Comparison of ENCODE assay signal across 1 cellular context in genomic region chr11:114315749-114316368, GRCh38.
TF ChIP-seq lines count a peak whose summit lies in the region.

No MANE protein-coding gene starts in this region.

TF ChIP-seq in HepG2, 621 proteins besides CTCF, POLR2A, EP300 and RAD21 (continued from another document and continues in another):
- TF ChIP-seq SNAPC4 (CRISPR knock-in tag; IDR thresholded peaks at IDR 0.05) (no peak), ZNF17 (CRISPR knock-in tag; IDR thresholded peaks at IDR 0.05) (no peak), HDAC2 (CRISPR knock-in tag; IDR thresholded peaks at IDR 0.05) (peak; percentile 93), NCOA2 (CRISPR knock-in tag; IDR thresholded peaks at IDR 0.05) (peak; percentile 77), FOXP4 (CRISPR knock-in tag; IDR thresholded peaks at IDR 0.05) (peak; percentile 83), ZMAT5 (CRISPR knock-in tag; IDR thresholded peaks at IDR 0.05; ENCODE audit: borderline replicate concordance, low read depth) (no peak), ARID5B (CRISPR knock-in tag; IDR thresholded peaks at IDR 0.05) (peak; percentile 96), POGK (CRISPR knock-in tag; conservative IDR thresholded peaks at IDR 0.05) (0 out of 2 replicates have a peak, but pooled peaks have one; percentile 40), DR1 (CRISPR knock-in tag; IDR thresholded peaks at IDR 0.05) (no peak), SNAPC2 (CRISPR knock-in tag; IDR thresholded peaks at IDR 0.05) (no peak), ZNF609 (CRISPR knock-in tag; IDR thresholded peaks at IDR 0.05; ENCODE audit: borderline replicate concordance) (peak; percentile 99), CREM (IDR thresholded peaks at IDR 0.05) (peak; percentile 62), CREM (CRISPR knock-in tag; IDR thresholded peaks at IDR 0.05) (no peak), FOXA3 (CRISPR knock-in tag; IDR thresholded peaks at IDR 0.05) (peak; percentile 99), GFI1 (CRISPR knock-in tag; IDR thresholded peaks at IDR 0.05; ENCODE audit: borderline replicate concordance) (peak; percentile 91), ZBTB14 (CRISPR knock-in tag; IDR thresholded peaks at IDR 0.05) (no peak), NFIC (IDR thresholded peaks at IDR 0.05; ENCODE audit: low read length) (peak; percentile 79), RARA (CRISPR knock-in tag; IDR thresholded peaks at IDR 0.05) (peak; percentile 96), ZEB1 (IDR thresholded peaks at IDR 0.05; ENCODE audit: insufficient replicate concordance, low read depth) (peak; percentile 31), NFRKB (IDR thresholded peaks at IDR 0.05) (no peak), PTBP1 (IDR thresholded peaks at IDR 0.05; ENCODE audit: low read depth, low read length, poor library complexity, severe bottlenecking) (no peak), ZSCAN12 (CRISPR knock-in tag; IDR thresholded peaks at IDR 0.05) (no peak), THAP11 (CRISPR knock-in tag; IDR thresholded peaks at IDR 0.05) (peak; percentile 47; the same call in 1 of the 2 replicates), ZBTB10 (CRISPR knock-in tag; IDR thresholded peaks at IDR 0.05; ENCODE audit: borderline replicate concordance) (no peak), ZNF577 (CRISPR knock-in tag; IDR thresholded peaks at IDR 0.05; ENCODE audit: borderline replicate concordance, low read depth) (no peak), IRX3 (CRISPR knock-in tag; IDR thresholded peaks at IDR 0.05; ENCODE audit: borderline replicate concordance, low read depth) (no peak), HNRNPH1 (optimal IDR thresholded peaks at IDR 0.05; ENCODE audit: low read depth, low read length) (no peak), RNF219 (CRISPR knock-in tag; IDR thresholded peaks at IDR 0.05) (no peak), TBL1XR1 (IDR thresholded peaks at IDR 0.05; ENCODE audit: borderline replicate concordance, low read length, partially characterized antibody) (peak; percentile 65)
